ENCODE assay signal across 33 cellular contexts in genomic region chr9:91736898-91737601, GRCh38.
"Had no signal": no experiment of that assay in that cellular context is flagged by ENCODE, and none has a peak within 500 bp of the region (broad histone marks: within the 10 kb centered on the region; RNA-seq: fewer than 3 reads in every experiment).

No MANE protein-coding gene starts in this region.

- H3K27me3 ChIP-seq: brain microvascular endothelial cell, cardiac muscle cell, Peyer's patch, SJSA1 had no signal

- H3K36me3 Mint-ChIP-seq: activated naive CD8-positive, alpha-beta T cell treated with anti-CD3 and anti-CD28 coated beads for 36 hours had no signal

- H3K9me3 ChIP-seq: Peyer's patch, SJSA1 had no signal

- DNase-seq: activated CD4-positive, alpha-beta T cell treated with anti-CD3 and anti-CD28 coated beads, Interleukin-2, amount 10 ng/mL, durations not matched to agents 24 days and 14 days; activated CD4-positive, alpha-beta T cell treated with anti-CD3 and anti-CD28 coated beads, Interleukin-2, amount 50 U/mL, for 4 hours; activated CD8-positive, alpha-beta T cell treated with anti-CD3 and anti-CD28 coated beads for 36 hours; activated effector memory CD4-positive, alpha-beta T cell treated with anti-CD3 and anti-CD28 coated beads, Interleukin-2, amount 50 U/mL, for 16 hours; activated naive CD4-positive, alpha-beta T cell; activated naive CD4-positive, alpha-beta T cell treated with anti-CD3 and anti-CD28 coated beads, Interleukin-2, amount 50 U/mL, for 16 hours; activated naive CD8-positive, alpha-beta T cell treated with anti-CD3 and anti-CD28 coated beads for 36 hours; activated T-cell treated with anti-CD3 and anti-CD28 coated beads, Interleukin-2, amount 50 U/mL, for 1 hour; activated T-cell treated with anti-CD3 and anti-CD28 coated beads, Interleukin-2, amount 50 U/mL, for 72 hours; amniotic stem cell; aorta; brain microvascular endothelial cell; NCI-H1105; NCI-H1417 treated with DMSO at 0.1 percent for 48 hours; NCI-H1694 treated with DMSO at 0.1 percent for 48 hours; NCI-H2029; NCI-H345; NCI-H526 treated with DMSO at 0.1 percent for 48 hours; NK-92 treated with Interleukin-12 subunit alpha and Interleukin-12 subunit beta, amount 100 ng/mL, for 24 hours; PC-3; Peyer's patch; RPMI8226; SHP77 treated with DMSO at 0.1 percent for 48 hours; SW 1271; T-helper 1 cell; T-helper 2 cell; T-helper 9 cell had no signal

- H3K27ac ChIP-seq: brain microvascular endothelial cell, cardiac muscle cell, KMS-11, Peyer's patch, SJSA1, VCaP had no signal

- H3K27ac Mint-ChIP-seq: activated CD4-positive, alpha-beta T cell treated with anti-CD3 and anti-CD28 coated beads, Interleukin-2, amount 10 ng/mL, durations not matched to agents 24 days and 14 days; activated CD8-positive, alpha-beta T cell treated with anti-CD3 and anti-CD28 coated beads for 36 hours; activated naive CD8-positive, alpha-beta T cell treated with anti-CD3 and anti-CD28 coated beads for 36 hours; activated T-cell treated with anti-CD3 and anti-CD28 coated beads, Interleukin-2, amount 50 U/mL, for 72 hours; activated T-helper 17 cell treated with anti-CD3 and anti-CD28 coated beads, Interleukin-2, amount 50 U/mL, for 72 hours had no signal

- H3K4me3 ChIP-seq: cardiac muscle cell, Peyer's patch, SJSA1 had no signal

- H3K9me3 Mint-ChIP-seq: activated CD4-positive, alpha-beta T cell treated with anti-CD3 and anti-CD28 coated beads, Interleukin-2, amount 10 ng/mL, durations not matched to agents 24 days and 14 days; activated CD8-positive, alpha-beta T cell treated with anti-CD3 and anti-CD28 coated beads for 36 hours; activated naive CD8-positive, alpha-beta T cell treated with anti-CD3 and anti-CD28 coated beads for 36 hours; activated T-cell treated with anti-CD3 and anti-CD28 coated beads, Interleukin-2, amount 50 U/mL, for 72 hours; activated T-helper 17 cell treated with anti-CD3 and anti-CD28 coated beads, Interleukin-2, amount 50 U/mL, for 72 hours; central memory CD8-positive, alpha-beta T cell had no signal

- H3K4me3 Mint-ChIP-seq: activated CD4-positive, alpha-beta T cell treated with anti-CD3 and anti-CD28 coated beads, Interleukin-2, amount 10 ng/mL, durations not matched to agents 24 days and 14 days; activated CD8-positive, alpha-beta T cell treated with anti-CD3 and anti-CD28 coated beads for 36 hours; activated naive CD8-positive, alpha-beta T cell treated with anti-CD3 and anti-CD28 coated beads for 36 hours; activated T-cell treated with anti-CD3 and anti-CD28 coated beads, Interleukin-2, amount 50 U/mL, for 72 hours; activated T-helper 17 cell treated with anti-CD3 and anti-CD28 coated beads, Interleukin-2, amount 50 U/mL, for 72 hours; central memory CD8-positive, alpha-beta T cell had no signal

- H3K27me3 Mint-ChIP-seq: activated naive CD8-positive, alpha-beta T cell treated with anti-CD3 and anti-CD28 coated beads for 36 hours had no signal

- H3K4me1 ChIP-seq: Peyer's patch had no signal

- H3K36me3 ChIP-seq: brain microvascular endothelial cell, Peyer's patch, SJSA1 had no signal

- H3K4me1 Mint-ChIP-seq: activated naive CD8-positive, alpha-beta T cell treated with anti-CD3 and anti-CD28 coated beads for 36 hours; activated T-helper 17 cell treated with anti-CD3 and anti-CD28 coated beads, Interleukin-2, amount 50 U/mL, for 72 hours; central memory CD8-positive, alpha-beta T cell had no signal

- H3K4me2 ChIP-seq: KMS-11 had no signal

- H3K9ac ChIP-seq: KMS-11 had no signal

- ATAC-seq: activated CD8-positive, alpha-beta T cell treated with anti-CD3 and anti-CD28 coated beads for 36 hours; activated T-cell treated with anti-CD3 and anti-CD28 coated beads, Interleukin-2, amount 50 U/mL, for 72 hours; activated T-helper 17 cell treated with anti-CD3 and anti-CD28 coated beads, Interleukin-2, amount 50 U/mL, for 72 hours; PC-3 had no signal
